8 cellular contexts compared by ENCODE assay signal in the genomic region with DNA sequence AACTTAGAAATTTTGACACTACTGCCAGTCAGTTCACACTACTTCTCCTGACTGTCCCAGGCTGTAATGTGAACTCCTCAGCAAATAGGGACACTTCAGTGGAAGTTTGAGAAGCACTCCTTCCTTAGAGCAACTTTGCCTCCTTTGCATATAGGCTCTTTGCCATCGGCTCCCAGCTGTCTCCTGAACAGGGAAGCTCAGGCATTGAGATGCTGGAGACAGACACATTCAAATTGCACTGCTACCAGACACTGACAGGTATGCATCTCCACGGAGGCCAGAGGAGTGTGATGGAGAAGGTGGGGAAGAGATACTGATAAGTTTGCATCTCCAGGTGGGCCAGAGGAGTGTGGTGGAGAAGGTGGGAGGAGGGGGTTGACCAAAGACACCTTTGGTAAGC. TPM values are rescaled to one million over a fixed set of nuclear protein-coding genes. Genes with fewer than 3 reads are reported as not detected.
A peak's percentile ranks its signal among the peaks of the same experiment; 100 is the strongest.
DNase-seq lines count a peak whose midpoint lies in the region; ATAC-seq and TF ChIP-seq lines count a peak whose summit lies in the region.

No MANE protein-coding gene starts in this region.

- peaks cover 24% of the 10 kb centered on the region for H3K4me1 Mint-ChIP-seq in CD14-positive monocyte
- peaks cover 25% of the 10 kb centered on the region for H3K4me1 Mint-ChIP-seq in neural progenitor cell

- no peak overlapping the region for H2AFZ ChIP-seq in Karpas-422 (ENCODE audit: low read length)
- no peak overlapping the region for H2AFZ ChIP-seq in neural progenitor cell (replicated peaks)

- intact Hi-C loops in CD14-positive monocyte (cut with micrococcal nuclease) = loop anchor here in 1 of 2 donors (1.0 to 5.0 kb wide), 4 partner anchors 10 to 93 kb away; a partner anchor contains a TSS
- intact Hi-C loops in dorsolateral prefrontal cortex (cut with DNase I) = loop anchor here in 1 of 2 donors (5.0 kb wide), 2 partner anchors 37 to 77 kb away; a partner anchor contains a TSS

- H3F3A ChIP-seq in neural progenitor cell (ENCODE audit: low read depth) = peaks cover 75% of the 10 kb centered on the region

- no peaks in the 10 kb centered on the region; the same call in 1 of the 2 replicates for H4K20me1 ChIP-seq in Karpas-422 (ENCODE audit: insufficient read depth, low read depth, low read length)
- peaks cover 42% of the 10 kb centered on the region for H4K20me1 ChIP-seq in neural progenitor cell (ENCODE audit: low read depth)

- H3K9ac ChIP-seq in Karpas-422 (ENCODE audit: low read length) = peak overlapping the region; percentile 96
- no peak overlapping the region for H3K9ac ChIP-seq in neural progenitor cell

- no peak for TF ChIP-seq CTCF in CD14-positive monocyte (IDR thresholded peaks at IDR 0.05)
- TF ChIP-seq CTCF in dorsolateral prefrontal cortex (IDR thresholded peaks at IDR 0.05 in 54 of 56, conservative IDR thresholded peaks at IDR 0.05 in 2 of 56; ENCODE audit: low read depth in 1 of 56, partially characterized antibody in 56 of 56) = no peak
- TF ChIP-seq CTCF in neural progenitor cell (IDR thresholded peaks at IDR 0.05) = no peak

- H3K36me3 ChIP-seq in Karpas-422 (ENCODE audit: insufficient read depth, low read length) (peaks cover 21% of the 10 kb centered on the region), neural progenitor cell (peaks cover 5% of the 10 kb centered on the region)

- no peaks in the 10 kb centered on the region for H3K9me3 ChIP-seq in Karpas-422 (ENCODE audit: low read length)
- H3K9me3 ChIP-seq in neural progenitor cell (ENCODE audit: low read depth) = no peaks in the 10 kb centered on the region

- H3K79me2 ChIP-seq in Karpas-422 (ENCODE audit: low read length) (peaks cover 48% of the 10 kb centered on the region), neural progenitor cell (ENCODE audit: low read depth) (peaks cover 66% of the 10 kb centered on the region)

- H3K27ac Mint-ChIP-seq in CD14-positive monocyte (peak overlapping the region in 5 of 7 donors; percentile 71 to 100 (median 98)), neural progenitor cell (no peak overlapping the region)

- H3K27me3 Mint-ChIP-seq in CD14-positive monocyte (ENCODE audit: low read depth in 3 of 3) = peaks cover 0 to 1% (median 0%) of the 10 kb centered on the region in 3 donors
- peaks cover 5% of the 10 kb centered on the region for H3K27me3 Mint-ChIP-seq in neural progenitor cell (ENCODE audit: insufficient read depth, low read depth)

- no peak overlapping the region for H3K27ac ChIP-seq in Karpas-422 (ENCODE audit: low read length)
- H3K27ac ChIP-seq in dorsolateral prefrontal cortex = no peak overlapping the region
- no peak overlapping the region for H3K27ac ChIP-seq in neural progenitor cell

- H3K9me3 Mint-ChIP-seq in CD14-positive monocyte (no peaks in the 10 kb centered on the region), neural progenitor cell (no peaks in the 10 kb centered on the region)

- H3K27me3 ChIP-seq in Karpas-422 (ENCODE audit: low read length) = no peaks in the 10 kb centered on the region
- no peaks in the 10 kb centered on the region for H3K27me3 ChIP-seq in dorsolateral prefrontal cortex
- H3K27me3 ChIP-seq in neural progenitor cell = no peaks in the 10 kb centered on the region

- no peak for ATAC-seq in left lobe of liver
- ATAC-seq in GM21528 (IDR thresholded peaks at IDR 0.05; ENCODE audit: low FRiP score, unreplicated experiment) = no peak

- H3K9me2 ChIP-seq in Karpas-422 (replicated peaks; ENCODE audit: insufficient read depth, low read length) = no peaks in the 10 kb centered on the region

- H3K36me3 Mint-ChIP-seq in CD14-positive monocyte = peaks cover 47 to 70% of the 10 kb centered on the region in 2 donors
- H3K36me3 Mint-ChIP-seq in neural progenitor cell = peaks cover 24% of the 10 kb centered on the region

- no peak for DNase-seq in CD14-positive monocyte (ENCODE audit: low spot score)
- no peak for DNase-seq in Karpas-422
- DNase-seq in dorsolateral prefrontal cortex = no peak
- no peak for DNase-seq in neural progenitor cell (ENCODE audit: low spot score)
- DNase-seq in left lobe of liver (ENCODE audit: low spot score) = no peak
- no peak for DNase-seq in kidney tubule cell (ENCODE audit: low spot score)
- DNase-seq in stimulated activated naive CD4-positive, alpha-beta T cell (lab: John Stamatoyannopoulos, UW) = no peak

- H3K4me3 Mint-ChIP-seq in CD14-positive monocyte (peak overlapping the region; percentile 51 to 96), neural progenitor cell (peak overlapping the region; percentile 100)

- H3K4me1 ChIP-seq in Karpas-422 (ENCODE audit: low read length) (peaks cover 21% of the 10 kb centered on the region), neural progenitor cell (peaks cover 16% of the 10 kb centered on the region)

- H3K4me2 ChIP-seq in Karpas-422 (ENCODE audit: low read depth, low read length, poor library complexity, severe bottlenecking) (peak overlapping the region; percentile 82), neural progenitor cell (peak overlapping the region; percentile 100)

- peak overlapping the region; percentile 91 for H3K4me3 ChIP-seq in Karpas-422 (ENCODE audit: low read length)
- peak overlapping the region in 58 of 59 donors; percentile 61 to 100 (median 93) for H3K4me3 ChIP-seq in dorsolateral prefrontal cortex
- H3K4me3 ChIP-seq in neural progenitor cell = peak overlapping the region; percentile 91

RNA-seq across cellular contexts. Expression of a gene that starts 1.4 kb away (rescaled TPM):
- polyA plus RNA-seq in CD14-positive monocyte = 10 to 100 TPM; 46.9 to 54.5 TPM
- 26.3 and 33.0 TPM in 2 replicates for total RNA-seq in Karpas-422 (2014; rRNA removed; shearing (Covaris generic); ENCODE audit: low replicate concordance)
- 10 to 100 TPM; 29.3 to 71.5 (median 49.7) TPM for total RNA-seq in dorsolateral prefrontal cortex
- 53.5 and 59.5 TPM in 2 replicates for total RNA-seq in neural progenitor cell (ENCODE audit: low replicate concordance)
- total RNA-seq in left lobe of liver = 18.0 TPM

RNA-seq across cellular contexts. Expression of a gene that starts 1.9 kb away (rescaled TPM):
- 1,000 to 10,000 TPM; 1,264 to 1,336 TPM for polyA plus RNA-seq in CD14-positive monocyte
- total RNA-seq in Karpas-422 (2014; rRNA removed; shearing (Covaris generic); ENCODE audit: low replicate concordance) = 547 and 607 TPM in 2 replicates
- total RNA-seq in dorsolateral prefrontal cortex (100 to 1,000 TPM; 267 to 575 (median 429) TPM), neural progenitor cell (ENCODE audit: low replicate concordance) (2,482 and 2,538 TPM in 2 replicates), left lobe of liver (307 TPM)

RNA-seq across cellular contexts. Expression of a gene that starts 10.7 kb away (rescaled TPM):
- polyA plus RNA-seq in CD14-positive monocyte = 1 to 10 TPM; 5.9 to 7.2 TPM
- total RNA-seq in Karpas-422 (2014; rRNA removed; shearing (Covaris generic); ENCODE audit: low replicate concordance) = 4.7 and 7.4 TPM in 2 replicates
- total RNA-seq in dorsolateral prefrontal cortex (10 to 100 TPM in 100 of 120 experiments, 1 to 10 TPM in 20; 6.9 to 20.8 (median 12.6) TPM), neural progenitor cell (ENCODE audit: low replicate concordance) (55.2 and 89.0 TPM in 2 replicates), left lobe of liver (155 TPM)

RNA-seq across cellular contexts. Expression of a gene that starts 22.1 kb away (rescaled TPM):
- polyA plus RNA-seq in CD14-positive monocyte = 1 to 10 TPM; 2.7 to 4.1 TPM
- 14.2 and 25.0 TPM in 2 replicates for total RNA-seq in Karpas-422 (2014; rRNA removed; shearing (Covaris generic); ENCODE audit: low replicate concordance)
- total RNA-seq in dorsolateral prefrontal cortex = 100 to 1,000 TPM in 1 of 120 experiments, 10 to 100 TPM in 119; 37.7 to 109 (median 64.9) TPM
- 42.9 and 46.4 TPM in 2 replicates for total RNA-seq in neural progenitor cell (ENCODE audit: low replicate concordance)
- 14.7 TPM for total RNA-seq in left lobe of liver

RNA-seq across cellular contexts. Expression of a gene that starts 37.0 kb away (rescaled TPM):
- polyA plus RNA-seq in CD14-positive monocyte = 1 to 10 TPM; 8.4 to 8.6 TPM
- 27.3 and 32.5 TPM in 2 replicates for total RNA-seq in Karpas-422 (2014; rRNA removed; shearing (Covaris generic); ENCODE audit: low replicate concordance)
- total RNA-seq in dorsolateral prefrontal cortex = 100 to 1,000 TPM in 118 of 120 experiments, 10 to 100 TPM in 2; 94.9 to 199 (median 139) TPM
- 129 and 203 TPM in 2 replicates for total RNA-seq in neural progenitor cell (ENCODE audit: low replicate concordance)
- total RNA-seq in left lobe of liver = 205 TPM
